ENCODE assay signal across 29 cellular contexts in genomic region chr1:208127284-208127683, GRCh38.
"Had no signal": no experiment of that assay in that cellular context is flagged by ENCODE, and none has a peak within 500 bp of the region (broad histone marks: within the 10 kb centered on the region; RNA-seq: fewer than 3 reads in every experiment).

No MANE protein-coding gene starts in this region.

- H3K9me3 Mint-ChIP-seq: dendritic cell treated with granulocyte-macrophage colony-stimulating factor and Interleukin-4, amounts not matched to agents 40 ng/mL and 50 ng/mL, for 4 days; endodermal cell; memory B cell; mesothelial cell of epicardium; naive B cell; natural killer cell treated with Interleukin-12 subunit alpha and Interleukin-12 subunit beta and Interleukin-15 and Interleukin-18, amount 100 ng/mL, for 72 hours; stimulated activated memory B cell treated with anti-CD40 and anti-IgM and Interleukin-4, amounts not matched to agents 10 μg/mL and 1 μg/mL and 100 μg/mL, for 72 hours had no signal

- H3K36me3 ChIP-seq: colonic mucosa, gastroesophageal sphincter, left lung, right lobe of liver, spleen, thoracic aorta, tibial nerve had no signal

- ATAC-seq: esophagus mucosa; foreskin keratinocyte; gastroesophageal sphincter; left cardiac atrium; left lung; mucosa of descending colon; natural killer cell treated with Interleukin-12 subunit alpha and Interleukin-12 subunit beta and Interleukin-15 and Interleukin-18, amount 100 ng/mL, for 72 hours; right lobe of liver; stimulated activated memory B cell treated with anti-CD40 and anti-IgM and Interleukin-4, amounts not matched to agents 10 μg/mL and 1 μg/mL and 100 μg/mL, for 72 hours; stimulated activated naive CD8-positive, alpha-beta T cell treated with anti-CD3 and anti-CD28 coated beads, Interleukin-15, Interleukin-2, amounts not matched to agents 100 U/mL and 50 U/mL, for 24 hours had no signal

- H3K4me1 ChIP-seq: colonic mucosa, right lobe of liver had no signal

- H3K4me3 ChIP-seq: colonic mucosa, gastroesophageal sphincter, heart right ventricle, left lung, lung, mucosa of descending colon, right lobe of liver, skin epidermis, spleen, thoracic aorta, tibial nerve, upper lobe of left lung had no signal

- H3K4me3 Mint-ChIP-seq: dendritic cell treated with granulocyte-macrophage colony-stimulating factor and Interleukin-4, amounts not matched to agents 40 ng/mL and 50 ng/mL, for 4 days; endodermal cell; memory B cell; mesothelial cell of epicardium; naive B cell; natural killer cell treated with Interleukin-12 subunit alpha and Interleukin-12 subunit beta and Interleukin-15 and Interleukin-18, amount 100 ng/mL, for 72 hours; stimulated activated memory B cell treated with anti-CD40 and anti-IgM and Interleukin-4, amounts not matched to agents 10 μg/mL and 1 μg/mL and 100 μg/mL, for 72 hours had no signal

- H3K27ac ChIP-seq: colonic mucosa, epithelial cell of prostate, foreskin keratinocyte, heart right ventricle, left lung, right lobe of liver, skin epidermis, spleen, thoracic aorta, tibial nerve, upper lobe of left lung had no signal

- H3K27ac Mint-ChIP-seq: dendritic cell treated with granulocyte-macrophage colony-stimulating factor and Interleukin-4, amounts not matched to agents 40 ng/mL and 50 ng/mL, for 4 days; memory B cell; mesothelial cell of epicardium; naive B cell; natural killer cell treated with Interleukin-12 subunit alpha and Interleukin-12 subunit beta and Interleukin-15 and Interleukin-18, amount 100 ng/mL, for 72 hours; stimulated activated memory B cell treated with anti-CD40 and anti-IgM and Interleukin-4, amounts not matched to agents 10 μg/mL and 1 μg/mL and 100 μg/mL, for 72 hours had no signal

- H3K27me3 ChIP-seq: colonic mucosa, foreskin keratinocyte, gastroesophageal sphincter, left lung, right lobe of liver, tibial nerve, upper lobe of left lung had no signal

- H3K4me1 Mint-ChIP-seq: memory B cell had no signal

- H3K36me3 Mint-ChIP-seq: memory B cell; mesothelial cell of epicardium; naive B cell; natural killer cell treated with Interleukin-12 subunit alpha and Interleukin-12 subunit beta and Interleukin-15 and Interleukin-18, amount 100 ng/mL, for 72 hours; stimulated activated memory B cell treated with anti-CD40 and anti-IgM and Interleukin-4, amounts not matched to agents 10 μg/mL and 1 μg/mL and 100 μg/mL, for 72 hours had no signal

- H3K9me3 ChIP-seq: colonic mucosa, gastroesophageal sphincter, heart right ventricle, left lung, mucosa of descending colon, right lobe of liver, spleen, thoracic aorta, tibial nerve, upper lobe of left lung had no signal

- DNase-seq: central memory CD4-positive, alpha-beta T cell; colonic mucosa; effector CD8-positive, alpha-beta T cell; foreskin keratinocyte; heart right ventricle; hippocampal formation; left cardiac atrium; left lung; mucosa of descending colon; naive B cell; retina; right lobe of liver; spleen; stimulated activated CD4-positive, alpha-beta T cell treated with anti-CD3 and anti-CD28 coated beads, Interleukin-4, amount 100 ng/mL, for 4 hours; stimulated activated naive CD8-positive, alpha-beta T cell treated with anti-CD3 and anti-CD28 coated beads, Interleukin-15, Interleukin-2, amounts not matched to agents 100 U/mL and 50 U/mL, for 24 hours had no signal
